ENCODE assay signal across 25 cellular contexts in genomic region chr1:238177960-238178359, GRCh38.
DNase-seq lines count a peak whose midpoint lies in the region; ATAC-seq, FAIRE-seq and TF ChIP-seq lines count a peak whose summit lies in the region.
"Had no signal": no experiment of that assay in that cellular context is flagged by ENCODE, and none has a peak within 500 bp of the region (broad histone marks: within the 10 kb centered on the region; RNA-seq: fewer than 3 reads in every experiment).

No MANE protein-coding gene starts in this region.

- TF ChIP-seq CTCF in WTC11 (IDR thresholded peaks at IDR 0.05): no peak

- H3K27me3 Mint-ChIP-seq in WTC11 (ENCODE audit: low read depth): no peaks in the 10 kb centered on the region
- H3K27me3 Mint-ChIP-seq in naive thymus-derived CD8-positive, alpha-beta T cell: no peaks in the 10 kb centered on the region
- H3K27me3 Mint-ChIP-seq: activated naive CD8-positive, alpha-beta T cell treated with anti-CD3 and anti-CD28 coated beads, Interleukin-2, amount 10 ng/mL, durations not matched to agents 7 days and 5 days had no signal

- peaks cover 35% of the 10 kb centered on the region for H3K9me3 Mint-ChIP-seq in WTC11
- H3K9me3 Mint-ChIP-seq in naive thymus-derived CD8-positive, alpha-beta T cell: peaks cover 0 to 26% (median 10%) of the 10 kb centered on the region in 9 donors

- peak; percentile 79 for ATAC-seq in WTC11
- ATAC-seq in HG02938 (IDR thresholded peaks at IDR 0.05; ENCODE audit: unreplicated experiment): no peak
- ATAC-seq in GM18907 (IDR thresholded peaks at IDR 0.05; ENCODE audit: unreplicated experiment): no peak
- ATAC-seq in naive thymus-derived CD8-positive, alpha-beta T cell: no peak
- ATAC-seq: activated CD4-positive, CD25-positive, alpha-beta regulatory T cell treated with anti-CD3 and anti-CD28 coated beads, Interleukin-2, amount 50 U/mL, for 24 hours; esophagus mucosa; mucosa of descending colon had no signal

- DNase-seq in EL (peak; percentile 72), HTR-8/SVneo (ENCODE audit: insufficient read length, low spot score) (peak; percentile 44), WTC11 (ENCODE audit: low spot score) (no peak), iPS DF 19.7 (ENCODE audit: low read depth, low spot score) (peak; percentile 57), NCI-H2171 treated with DMSO at 0.1 percent for 48 hours (lab: John Stamatoyannopoulos, UW) (no peak)
- no peak for DNase-seq in naive thymus-derived CD8-positive, alpha-beta T cell
- DNase-seq: ACHN; activated naive CD8-positive, alpha-beta T cell treated with anti-CD3 and anti-CD28 coated beads, Interleukin-2, amount 10 ng/mL, durations not matched to agents 7 days and 5 days; caudate nucleus; DMS 273 treated with DMSO at 0.1 percent for 48 hours; KBM-7; left ventricle myocardium inferior; mucosa of descending colon; NCI-H2081; NCI-H510A treated with DMSO at 0.1 percent for 48 hours; occipital lobe; SHP77 treated with DMSO at 0.1 percent for 48 hours; T-helper 2 cell; testis had no signal

- H3K4me3 Mint-ChIP-seq in WTC11: no peak overlapping the region
- no peak overlapping the region for H3K4me3 Mint-ChIP-seq in naive thymus-derived CD8-positive, alpha-beta T cell
- H3K4me3 Mint-ChIP-seq: activated naive CD8-positive, alpha-beta T cell treated with anti-CD3 and anti-CD28 coated beads, Interleukin-2, amount 10 ng/mL, durations not matched to agents 7 days and 5 days had no signal

- peaks cover 49% of the 10 kb centered on the region for H3K4me1 Mint-ChIP-seq in WTC11
- no peaks in the 10 kb centered on the region for H3K4me1 Mint-ChIP-seq in naive thymus-derived CD8-positive, alpha-beta T cell
- H3K4me1 Mint-ChIP-seq: activated naive CD8-positive, alpha-beta T cell treated with anti-CD3 and anti-CD28 coated beads, Interleukin-2, amount 10 ng/mL, durations not matched to agents 7 days and 5 days had no signal

- H3K36me3 Mint-ChIP-seq in WTC11: peaks cover 28% of the 10 kb centered on the region
- H3K36me3 Mint-ChIP-seq in naive thymus-derived CD8-positive, alpha-beta T cell: no peaks in the 10 kb centered on the region
- H3K36me3 Mint-ChIP-seq: activated naive CD8-positive, alpha-beta T cell treated with anti-CD3 and anti-CD28 coated beads, Interleukin-2, amount 10 ng/mL, durations not matched to agents 7 days and 5 days had no signal

- POLR2A ChIA-PET in WTC11 (lab: Charles Lee): no interaction called here
- POLR2A ChIA-PET in naive thymus-derived CD8-positive, alpha-beta T cell (lab: Charles Lee): no interaction called here

- FAIRE-seq in HTR-8/SVneo (lab: Jason Lieb, UNC): no peak
- FAIRE-seq: GM12892 had no signal

- peak overlapping the region; percentile 78; the same call in 1 of the 2 replicates for H3K27ac Mint-ChIP-seq in WTC11
- no peak overlapping the region for H3K27ac Mint-ChIP-seq in naive thymus-derived CD8-positive, alpha-beta T cell
- H3K27ac Mint-ChIP-seq: activated naive CD8-positive, alpha-beta T cell treated with anti-CD3 and anti-CD28 coated beads, Interleukin-2, amount 10 ng/mL, durations not matched to agents 7 days and 5 days; activated T-helper 2 cell treated with anti-CD3 and anti-CD28 coated beads, Interferon-gamma antibody, Interleukin-2, Interleukin-4, amounts not matched to agents 10 μg/mL and 5 μg/mL and 100 μg/mL, durations not matched to agents 14 hours and 24 hours and 36 hours had no signal

- CTCF ChIA-PET in WTC11 (lab: Charles Lee): no interaction called here

TF ChIP-seq in WTC11, 78 proteins besides CTCF, POLR2A, EP300 and RAD21 (continues in another document):
- TF ChIP-seq ZNF532 (CRISPR knock-in tag; IDR thresholded peaks at IDR 0.05; ENCODE audit: borderline replicate concordance): no peak
- no peak for TF ChIP-seq SOX15 (CRISPR knock-in tag; IDR thresholded peaks at IDR 0.05)
- TF ChIP-seq USF1 (CRISPR knock-in tag; IDR thresholded peaks at IDR 0.05): no peak
- no peak for TF ChIP-seq GRHL2 (CRISPR knock-in tag; IDR thresholded peaks at IDR 0.05; ENCODE audit: insufficient replicate concordance, severe bottlenecking)
- TF ChIP-seq, protein P1, sequence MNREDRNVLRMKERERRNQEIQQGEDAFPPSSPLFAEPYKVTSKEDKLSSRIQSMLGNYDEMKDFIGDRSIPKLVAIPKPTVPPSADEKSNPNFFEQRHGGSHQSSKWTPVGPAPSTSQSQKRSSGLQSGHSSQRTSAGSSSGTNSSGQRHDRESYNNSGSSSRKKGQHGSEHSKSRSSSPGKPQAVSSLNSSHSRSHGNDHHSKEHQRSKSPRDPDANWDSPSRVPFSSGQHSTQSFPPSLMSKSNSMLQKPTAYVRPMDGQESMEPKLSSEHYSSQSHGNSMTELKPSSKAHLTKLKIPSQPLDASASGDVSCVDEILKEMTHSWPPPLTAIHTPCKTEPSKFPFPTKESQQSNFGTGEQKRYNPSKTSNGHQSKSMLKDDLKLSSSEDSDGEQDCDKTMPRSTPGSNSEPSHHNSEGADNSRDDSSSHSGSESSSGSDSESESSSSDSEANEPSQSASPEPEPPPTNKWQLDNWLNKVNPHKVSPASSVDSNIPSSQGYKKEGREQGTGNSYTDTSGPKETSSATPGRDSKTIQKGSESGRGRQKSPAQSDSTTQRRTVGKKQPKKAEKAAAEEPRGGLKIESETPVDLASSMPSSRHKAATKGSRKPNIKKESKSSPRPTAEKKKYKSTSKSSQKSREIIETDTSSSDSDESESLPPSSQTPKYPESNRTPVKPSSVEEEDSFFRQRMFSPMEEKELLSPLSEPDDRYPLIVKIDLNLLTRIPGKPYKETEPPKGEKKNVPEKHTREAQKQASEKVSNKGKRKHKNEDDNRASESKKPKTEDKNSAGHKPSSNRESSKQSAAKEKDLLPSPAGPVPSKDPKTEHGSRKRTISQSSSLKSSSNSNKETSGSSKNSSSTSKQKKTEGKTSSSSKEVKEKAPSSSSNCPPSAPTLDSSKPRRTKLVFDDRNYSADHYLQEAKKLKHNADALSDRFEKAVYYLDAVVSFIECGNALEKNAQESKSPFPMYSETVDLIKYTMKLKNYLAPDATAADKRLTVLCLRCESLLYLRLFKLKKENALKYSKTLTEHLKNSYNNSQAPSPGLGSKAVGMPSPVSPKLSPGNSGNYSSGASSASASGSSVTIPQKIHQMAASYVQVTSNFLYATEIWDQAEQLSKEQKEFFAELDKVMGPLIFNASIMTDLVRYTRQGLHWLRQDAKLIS (CRISPR knock-in tag; IDR thresholded peaks at IDR 0.05; ENCODE audit: borderline replicate concordance): no peak
- TF ChIP-seq SMAD4 (CRISPR knock-in tag; IDR thresholded peaks at IDR 0.05): no peak
- TF ChIP-seq NR3C1 (CRISPR knock-in tag; conservative IDR thresholded peaks at IDR 0.05; ENCODE audit: low read depth): no peak
- TF ChIP-seq TEAD1 (CRISPR knock-in tag; IDR thresholded peaks at IDR 0.05): no peak
- no peak for TF ChIP-seq NFYB (CRISPR knock-in tag; conservative IDR thresholded peaks at IDR 0.05; ENCODE audit: low read depth)
- TF ChIP-seq ZNF263 (CRISPR knock-in tag; IDR thresholded peaks at IDR 0.05; ENCODE audit: low read depth): no peak
- TF ChIP-seq, protein P2, sequence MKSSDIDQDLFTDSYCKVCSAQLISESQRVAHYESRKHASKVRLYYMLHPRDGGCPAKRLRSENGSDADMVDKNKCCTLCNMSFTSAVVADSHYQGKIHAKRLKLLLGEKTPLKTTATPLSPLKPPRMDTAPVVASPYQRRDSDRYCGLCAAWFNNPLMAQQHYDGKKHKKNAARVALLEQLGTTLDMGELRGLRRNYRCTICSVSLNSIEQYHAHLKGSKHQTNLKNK (CRISPR knock-in tag; IDR thresholded peaks at IDR 0.05): no peak
- TF ChIP-seq ZNF138 (CRISPR knock-in tag; conservative IDR thresholded peaks at IDR 0.05): no peak
- TF ChIP-seq, protein P3, sequence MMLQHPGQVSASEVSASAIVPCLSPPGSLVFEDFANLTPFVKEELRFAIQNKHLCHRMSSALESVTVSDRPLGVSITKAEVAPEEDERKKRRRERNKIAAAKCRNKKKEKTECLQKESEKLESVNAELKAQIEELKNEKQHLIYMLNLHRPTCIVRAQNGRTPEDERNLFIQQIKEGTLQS (CRISPR knock-in tag; conservative IDR thresholded peaks at IDR 0.05): no peak
- TF ChIP-seq RELA (CRISPR knock-in tag; IDR thresholded peaks at IDR 0.05; ENCODE audit: borderline replicate concordance): no peak
- TF ChIP-seq JAZF1 (CRISPR knock-in tag; IDR thresholded peaks at IDR 0.05): no peak

Comparison
In these comparisons a context has a peak if more than half of its experiments do, and no peak if none do; other contexts are left out.
1. DNase-seq: peak in EL (single experiment), HTR-8/SVneo (single experiment) and iPS DF 19.7 (single experiment); none in WTC11 (single experiment), NCI-H2171 treated with DMSO at 0.1 percent for 48 hours (single experiment) and naive thymus-derived CD8-positive, alpha-beta T cell (0 of 10).